Comparison of ENCODE assay signal across 8 cellular contexts in the genomic region with DNA sequence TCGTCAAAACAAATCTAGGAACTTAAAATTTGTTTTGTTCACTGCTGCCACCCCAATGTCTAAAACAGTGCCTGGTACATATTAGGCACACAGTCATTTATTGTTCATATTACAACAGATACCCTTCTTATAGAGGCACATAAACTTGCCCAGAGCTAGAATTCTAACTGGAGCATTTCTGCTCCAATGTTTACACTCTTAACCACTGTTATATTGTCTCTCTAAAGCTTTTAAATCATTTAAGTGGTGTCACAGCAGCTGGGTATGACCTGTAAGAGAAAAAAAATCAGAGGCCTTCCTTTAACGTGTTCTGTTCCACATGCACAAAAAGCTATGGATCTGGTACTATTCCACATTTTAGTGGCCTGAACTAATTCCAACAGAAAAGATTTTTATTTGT. TPM values are rescaled to one million over a fixed set of nuclear protein-coding genes. Genes with fewer than 3 reads are reported as not detected.
DNase-seq lines count a peak whose midpoint lies in the region; ATAC-seq, FAIRE-seq and TF ChIP-seq lines count a peak whose summit lies in the region.

No MANE protein-coding gene starts in this region.

- no peak for TF ChIP-seq POLR2A in upper lobe of left lung (IDR thresholded peaks at IDR 0.05)

- H3K4me1 Mint-ChIP-seq in activated naive CD4-positive, alpha-beta T cell treated with anti-CD3 and anti-CD28 coated beads, Interleukin-2, amount 50 U/mL, for 24 hours: peaks cover 49% of the 10 kb centered on the region
- H3K4me1 Mint-ChIP-seq in astrocyte (ENCODE audit: low read depth, unreplicated experiment): peaks cover 24% of the 10 kb centered on the region

- peaks cover 85% of the 10 kb centered on the region for H3K79me2 ChIP-seq in astrocyte (ENCODE audit: insufficient read depth, low read length)

- intact Hi-C loops in lower lobe of right lung (cut with DNase I): no loop called here

- H3K4me3 ChIP-seq in astrocyte (ENCODE audit: insufficient read depth, low read depth, low read length) (peak overlapping the region; percentile 99), lower lobe of right lung (peak overlapping the region; percentile 75), upper lobe of left lung (peak overlapping the region; percentile 57 to 93 (median 81))

- WGBS in upper lobe of left lung, 2 donors: 2 to 7% methylated on average over 2 of the region's 2 CpGs

- no peaks in the 10 kb centered on the region for H3K27me3 ChIP-seq in astrocyte (ENCODE audit: insufficient read depth, low read length)
- no peaks in the 10 kb centered on the region for H3K27me3 ChIP-seq in lower lobe of right lung (ENCODE audit: low read depth)
- no peaks in the 10 kb centered on the region for H3K27me3 ChIP-seq in upper lobe of left lung

- no peak for ATAC-seq in activated naive CD4-positive, alpha-beta T cell treated with anti-CD3 and anti-CD28 coated beads, Interleukin-2, amount 50 U/mL, for 72 hours
- ATAC-seq in lower lobe of right lung (no peak), upper lobe of left lung (ENCODE audit: low FRiP score in 2 of 2) (no peak), GM21390 (IDR thresholded peaks at IDR 0.05; ENCODE audit: unreplicated experiment) (no peak)

- H3K9me3 Mint-ChIP-seq in activated naive CD4-positive, alpha-beta T cell treated with anti-CD3 and anti-CD28 coated beads, Interleukin-2, amount 50 U/mL, for 24 hours: no peaks in the 10 kb centered on the region
- H3K9me3 Mint-ChIP-seq in activated naive CD4-positive, alpha-beta T cell treated with anti-CD3 and anti-CD28 coated beads, Interleukin-2, amount 50 U/mL, for 72 hours: no peaks in the 10 kb centered on the region
- H3K9me3 Mint-ChIP-seq in astrocyte (ENCODE audit: unreplicated experiment): no peaks in the 10 kb centered on the region

- peak overlapping the region; percentile 93 for H3K4me2 ChIP-seq in astrocyte (ENCODE audit: low read length)

- peak overlapping the region; percentile 98 for H3K9ac ChIP-seq in astrocyte (ENCODE audit: low read length)

- no peak for FAIRE-seq in astrocyte (lab: Jason Lieb, UNC)

- TF ChIP-seq EP300 in upper lobe of left lung (IDR thresholded peaks at IDR 0.05): no peak

- no peak for DNase-seq in activated naive CD4-positive, alpha-beta T cell treated with anti-CD3 and anti-CD28 coated beads, Interleukin-2, amount 50 U/mL, for 72 hours (ENCODE audit: low spot score in 2 of 2)
- DNase-seq in astrocyte (ENCODE audit: low read depth): no peak
- DNase-seq in lower lobe of right lung: no peak
- DNase-seq in upper lobe of left lung: no peak
- DNase-seq in SW480 (ENCODE audit: low spot score): no peak
- no peak for DNase-seq in cerebellar cortex (ENCODE audit: low spot score)

- H3K27ac ChIP-seq in astrocyte (ENCODE audit: low read depth, low read length) (peak overlapping the region; percentile 99), lower lobe of right lung (peak overlapping the region; percentile 100), upper lobe of left lung (peak overlapping the region; percentile 98 to 100 (median 100))

- H3K27me3 Mint-ChIP-seq in activated naive CD4-positive, alpha-beta T cell treated with anti-CD3 and anti-CD28 coated beads, Interleukin-2, amount 50 U/mL, for 24 hours: no peaks in the 10 kb centered on the region
- no peaks in the 10 kb centered on the region for H3K27me3 Mint-ChIP-seq in astrocyte (ENCODE audit: low read depth, unreplicated experiment)

- TF ChIP-seq CTCF in astrocyte (IDR thresholded peaks at IDR 0.05; ENCODE audit: insufficient read depth, low read depth, low read length) (no peak), lower lobe of right lung (IDR thresholded peaks at IDR 0.05) (no peak), upper lobe of left lung (IDR thresholded peaks at IDR 0.05) (no peak)

- H3K27ac Mint-ChIP-seq in activated naive CD4-positive, alpha-beta T cell treated with anti-CD3 and anti-CD28 coated beads, Interleukin-2, amount 50 U/mL, for 24 hours: peak overlapping the region; percentile 52
- H3K27ac Mint-ChIP-seq in activated naive CD4-positive, alpha-beta T cell treated with anti-CD3 and anti-CD28 coated beads, Interleukin-2, amount 50 U/mL, for 72 hours: no peak overlapping the region
- H3K27ac Mint-ChIP-seq in astrocyte (ENCODE audit: unreplicated experiment): peak overlapping the region; percentile 68

- no peak overlapping the region for H2AFZ ChIP-seq in astrocyte (ENCODE audit: low read depth, low read length)

- H3K4me1 ChIP-seq in astrocyte (ENCODE audit: insufficient read depth, low read length) (peaks cover 41% of the 10 kb centered on the region), lower lobe of right lung (peaks cover 62% of the 10 kb centered on the region), upper lobe of left lung (peaks cover 51 to 61% (median 60%) of the 10 kb centered on the region in 4 donors)

- H3K4me3 Mint-ChIP-seq in activated naive CD4-positive, alpha-beta T cell treated with anti-CD3 and anti-CD28 coated beads, Interleukin-2, amount 50 U/mL, for 24 hours: no peak overlapping the region
- no peak overlapping the region for H3K4me3 Mint-ChIP-seq in astrocyte (ENCODE audit: unreplicated experiment)

- H3K36me3 Mint-ChIP-seq in activated naive CD4-positive, alpha-beta T cell treated with anti-CD3 and anti-CD28 coated beads, Interleukin-2, amount 50 U/mL, for 24 hours: peaks cover 24% of the 10 kb centered on the region
- H3K36me3 Mint-ChIP-seq in activated naive CD4-positive, alpha-beta T cell treated with anti-CD3 and anti-CD28 coated beads, Interleukin-2, amount 50 U/mL, for 72 hours: peaks cover 36 to 47% of the 10 kb centered on the region in 2 donors
- peaks cover 2% of the 10 kb centered on the region for H3K36me3 Mint-ChIP-seq in astrocyte (ENCODE audit: low read depth, unreplicated experiment)

- H3K9me3 ChIP-seq in astrocyte (ENCODE audit: insufficient read depth, low read depth, low read length) (no peaks in the 10 kb centered on the region), lower lobe of right lung (no peaks in the 10 kb centered on the region), upper lobe of left lung (no peaks in the 10 kb centered on the region)

- H4K20me1 ChIP-seq in astrocyte (ENCODE audit: insufficient read depth, low read length): peaks cover 72% of the 10 kb centered on the region

- H3K36me3 ChIP-seq in astrocyte (ENCODE audit: insufficient read depth, low read length) (no peaks in the 10 kb centered on the region), lower lobe of right lung (peaks cover 10% of the 10 kb centered on the region), upper lobe of left lung (peaks cover 0 to 13% (median 0%) of the 10 kb centered on the region in 4 donors)

RNA-seq across cellular contexts. Expression of a gene that starts 3.0 kb away (rescaled TPM):
- total RNA-seq in activated naive CD4-positive, alpha-beta T cell treated with anti-CD3 and anti-CD28 coated beads, Interleukin-2, amount 50 U/mL, for 72 hours: 100 to 1,000 TPM; 413 to 496 TPM
- total RNA-seq in astrocyte (300 and 340 TPM in 2 replicates), lower lobe of right lung (289 TPM), upper lobe of left lung (100 to 1,000 TPM; 215 to 376 (median 317) TPM)

RNA-seq across cellular contexts. Expression of a gene that starts 44.4 kb away (rescaled TPM):
- 10 to 100 TPM; 32.2 to 33.8 TPM for total RNA-seq in activated naive CD4-positive, alpha-beta T cell treated with anti-CD3 and anti-CD28 coated beads, Interleukin-2, amount 50 U/mL, for 72 hours
- total RNA-seq in astrocyte (29.4 and 31.0 TPM in 2 replicates), lower lobe of right lung (28.5 TPM), upper lobe of left lung (10 to 100 TPM in 4 of 6 donors, 1 to 10 TPM in 2; 1.3 to 30.3 (median 18.3) TPM)

Comparison
In these comparisons a context has a peak if more than half of its experiments do, and no peak if none do; other contexts are left out.
1. H3K27ac Mint-ChIP-seq: peak in activated naive CD4-positive, alpha-beta T cell treated with anti-CD3 and anti-CD28 coated beads, Interleukin-2, amount 50 U/mL, for 24 hours (single experiment) and astrocyte (single experiment); none in activated naive CD4-positive, alpha-beta T cell treated with anti-CD3 and anti-CD28 coated beads, Interleukin-2, amount 50 U/mL, for 72 hours (0 of 2).
2. Peak in every context shown above with its lines, with median percentiles within 50 percentile points of each other: H3K27ac ChIP-seq and H3K4me3 ChIP-seq.